8 cellular contexts compared by ENCODE assay signal in the genomic region with DNA sequence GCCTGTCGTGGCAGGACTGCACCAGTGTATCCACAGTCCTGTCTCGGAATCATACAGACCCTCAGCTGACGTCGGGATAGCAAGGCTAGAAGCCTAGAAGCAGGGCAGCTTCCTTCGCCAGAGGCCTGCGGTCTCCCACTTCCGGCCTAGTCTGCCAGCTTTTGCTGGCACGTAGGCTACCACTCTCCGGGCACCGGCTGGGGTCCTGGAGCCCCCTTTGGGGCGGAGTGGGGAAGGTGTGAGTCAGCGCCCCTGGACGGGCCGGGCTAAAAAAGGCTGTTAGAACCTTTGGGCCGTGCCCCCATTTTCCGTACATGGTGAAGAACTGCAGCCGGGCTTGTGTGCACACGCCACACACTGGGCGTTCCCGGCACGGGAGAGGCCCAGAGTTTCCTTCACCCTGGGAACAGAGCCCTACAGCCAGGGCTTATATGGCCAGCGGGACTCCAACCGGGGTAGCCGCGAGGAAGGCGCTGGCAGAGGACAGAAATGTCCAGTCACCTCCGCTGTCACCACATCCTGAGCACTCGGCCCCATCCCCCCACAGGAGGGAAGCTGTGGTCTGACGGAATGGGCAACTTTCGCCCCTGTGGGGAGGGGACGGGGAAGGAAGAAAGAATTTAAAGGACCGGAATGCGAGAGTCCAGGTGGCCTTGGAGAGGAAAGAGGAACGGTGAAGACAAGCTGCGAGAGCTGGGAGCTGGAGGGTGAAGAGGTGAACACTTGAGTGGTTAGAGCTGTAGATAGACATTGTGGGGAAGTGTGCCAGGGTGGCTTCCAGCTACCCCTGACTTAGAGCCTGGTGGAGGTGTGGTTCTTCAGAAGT. TPM values are rescaled to one million over a fixed set of nuclear protein-coding genes. Genes with fewer than 3 reads are reported as not detected.
DNase-seq lines count a peak whose midpoint lies in the region; ATAC-seq lines count a peak whose summit lies in the region.

No MANE protein-coding gene starts in this region.

- H3K9me3 Mint-ChIP-seq in naive B cell: peaks cover 0 to 3% (median 0%) of the 10 kb centered on the region in 7 donors

- 2 to 37% methylated on average over 32 to 35 of the region's 35 CpGs for WGBS in esophagus, 2 donors
- 2% methylated on average over 35 of the region's 35 CpGs for WGBS in thymus

- peaks cover 50% of the 10 kb centered on the region for H3K4me1 ChIP-seq in BLaER1
- peaks cover 0 to 6% of the 10 kb centered on the region in 2 donors for H3K4me1 ChIP-seq in esophagus (ENCODE audit: control insufficient read depth in 2 of 2, insufficient read depth in 2 of 2, low read length in 1 of 2)
- H3K4me1 ChIP-seq in thymus (ENCODE audit: control insufficient read depth, insufficient read depth, low read length): peaks cover 7% of the 10 kb centered on the region

- H3K27ac Mint-ChIP-seq in naive B cell: peak overlapping the region; percentile 80 to 96 (median 94)

- H3K36me3 ChIP-seq in BLaER1 (no peaks in the 10 kb centered on the region), esophagus (ENCODE audit: control insufficient read depth in 2 of 2, insufficient read depth in 2 of 2, low read length in 1 of 2) (no peaks in the 10 kb centered on the region), thymus (ENCODE audit: control insufficient read depth, insufficient read depth) (no peaks in the 10 kb centered on the region)

- peak overlapping the region; percentile 81 to 92 (median 88) for H3K4me3 Mint-ChIP-seq in naive B cell

- H3K27me3 ChIP-seq in BLaER1 (0 out of 2 replicates have a peak, but pooled peaks cover 5% of the 10 kb centered on the region), esophagus (ENCODE audit: control insufficient read depth in 1 of 2, insufficient read depth in 2 of 2, low read length in 2 of 2) (no peaks in the 10 kb centered on the region), thymus (ENCODE audit: control insufficient read depth, insufficient read depth) (no peaks in the 10 kb centered on the region)

- peak overlapping the region; percentile 76 for H3K4me2 ChIP-seq in BLaER1

- no peaks in the 10 kb centered on the region for H4K20me1 ChIP-seq in BLaER1

- ATAC-seq in naive B cell (ENCODE audit: low read depth in 2 of 2) (peak; percentile 53 to 55), GM19397 (IDR thresholded peaks at IDR 0.05; ENCODE audit: unreplicated experiment) (no peak)

- H3K9me3 ChIP-seq in BLaER1 (peaks cover 20% of the 10 kb centered on the region), esophagus (ENCODE audit: control insufficient read depth in 2 of 2, insufficient read depth in 1 of 2, low read depth in 1 of 2, low read length in 1 of 2) (no peaks in the 10 kb centered on the region), thymus (ENCODE audit: control insufficient read depth) (no peaks in the 10 kb centered on the region)

- peak overlapping the region; percentile 75 for H3K27ac ChIP-seq in BLaER1
- peak overlapping the region; percentile 98 for H3K27ac ChIP-seq in esophagus (ENCODE audit: low read depth in 2 of 2, low read length in 1 of 2)
- peak overlapping the region; percentile 92 for H3K27ac ChIP-seq in thymus (ENCODE audit: low read depth)

- peak; percentile 88 for DNase-seq in H4 (ENCODE audit: low spot score)
- DNase-seq in NOMO-1 treated with DMSO at 0.1 percent for 48 hours (lab: John Stamatoyannopoulos, UW; ENCODE audit: unreplicated experiment): peak; percentile 83
- DNase-seq in activated CD8-positive, alpha-beta memory T cell treated with anti-CD3 and anti-CD28 coated beads, Interleukin-2, amount 50 U/mL, for 48 hours: peak; percentile 81
- peak; percentile 65 for DNase-seq in naive B cell

- peaks cover 27 to 50% (median 33%) of the 10 kb centered on the region in 3 donors for H3K4me1 Mint-ChIP-seq in naive B cell

- peak overlapping the region; percentile 68 for H3K9ac ChIP-seq in BLaER1

- no peaks in the 10 kb centered on the region for H3K36me3 Mint-ChIP-seq in naive B cell

- H3K27me3 Mint-ChIP-seq in naive B cell: no peaks in the 10 kb centered on the region

- peak overlapping the region; percentile 58 for H3K4me3 ChIP-seq in BLaER1
- H3K4me3 ChIP-seq in esophagus (ENCODE audit: low read depth in 1 of 2, low read length in 2 of 2): peak overlapping the region; percentile 43 to 45
- peak overlapping the region; percentile 50 for H3K4me3 ChIP-seq in thymus (ENCODE audit: low read length)

RNA-seq across cellular contexts. Expression of gene MAGIX, which starts 4.6 kb away (rescaled TPM):
- 0.48 and 2.3 TPM in 2 replicates for total RNA-seq in H4 (2014; rRNA removed; shearing (Covaris generic))
- 1 to 10 TPM; 6.0 to 6.3 TPM for polyA plus RNA-seq in esophagus
- polyA plus RNA-seq in naive B cell (ENCODE audit: low read depth in 6 of 6): under 1 TPM in 5 of 6 donors, not detected in 1; 0.18 to 0.96 (median 0.35) TPM
- 3.0 TPM for polyA plus RNA-seq in thymus

RNA-seq across cellular contexts. Expression of gene PLP2, which starts 4.6 kb away (rescaled TPM):
- 94.5 and 137 TPM in 2 replicates for total RNA-seq in H4 (2014; rRNA removed; shearing (Covaris generic))
- polyA plus RNA-seq in esophagus (100 to 1,000 TPM; 267 to 453 TPM), naive B cell (ENCODE audit: low read depth in 6 of 6) (100 to 1,000 TPM; 110 to 208 (median 153) TPM), thymus (130 TPM)

RNA-seq across cellular contexts. Expression of gene PRICKLE3, which starts 19.0 kb away (rescaled TPM):
- total RNA-seq in H4 (2014; rRNA removed; shearing (Covaris generic)): 2.5 and 6.8 TPM in 2 replicates
- polyA plus RNA-seq in esophagus (10 to 100 TPM; 12.2 to 14.2 TPM), naive B cell (ENCODE audit: low read depth in 6 of 6) (1 to 10 TPM in 5 of 6 donors, not detected in 1; 3.6 to 8.6 (median 5.4) TPM), thymus (5.4 TPM)

RNA-seq across cellular contexts. Expression of gene SYP, which starts 32.9 kb away (rescaled TPM):
- total RNA-seq in H4 (2014; rRNA removed; shearing (Covaris generic)): 0.19 TPM in 1 of 2 replicates, not detected in the other
- polyA plus RNA-seq in esophagus (under 1 TPM; 0.75 to 0.79 TPM), naive B cell (ENCODE audit: low read depth in 6 of 6) (1 to 10 TPM in 1 of 6 donors, under 1 TPM in 4, not detected in 1; 0.15 to 1.3 (median 0.47) TPM), thymus (3.6 TPM)

RNA-seq across cellular contexts. Expression of gene GPKOW, which starts 43.6 kb away (rescaled TPM):
- total RNA-seq in H4 (2014; rRNA removed; shearing (Covaris generic)): 18.1 and 24.6 TPM in 2 replicates
- polyA plus RNA-seq in esophagus: 10 to 100 TPM in 1 of 2 donors, 1 to 10 TPM in 1; 7.3 to 18.1 TPM
- polyA plus RNA-seq in naive B cell (ENCODE audit: low read depth in 6 of 6): 10 to 100 TPM; 17.9 to 33.9 (median 22.0) TPM
- 15.1 TPM for polyA plus RNA-seq in thymus
